21 cellular contexts compared by ENCODE assay signal in the genomic region with DNA sequence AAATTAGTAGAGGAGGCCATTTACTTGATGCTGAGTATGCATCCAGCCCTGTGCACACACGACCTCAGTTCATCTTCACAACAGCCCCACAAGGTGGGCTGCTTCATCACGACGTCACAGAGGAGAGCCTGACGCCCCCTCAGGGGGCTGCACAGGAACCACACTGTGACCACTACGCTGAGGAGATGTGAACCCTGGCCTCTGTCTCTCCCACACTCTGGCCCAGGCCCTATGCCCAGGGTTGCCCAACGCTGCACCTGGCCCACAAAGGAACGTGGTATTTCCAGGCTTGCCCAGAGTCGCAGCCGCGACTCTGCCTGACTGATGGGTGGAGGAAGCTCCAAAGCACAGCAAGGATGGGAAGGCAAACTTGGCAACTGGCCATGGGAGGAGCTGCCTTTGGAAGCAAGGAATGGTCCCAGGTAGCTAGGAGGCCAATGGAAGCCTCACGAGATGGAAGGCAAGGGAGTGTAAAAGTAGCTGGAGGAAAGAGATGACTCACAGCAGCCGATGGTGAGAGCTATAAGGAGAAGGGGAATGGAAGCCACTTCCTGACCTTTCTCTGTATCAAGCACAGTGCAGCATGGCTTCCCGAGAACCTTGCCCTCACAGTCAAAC.
DNase-seq lines count a peak whose midpoint lies in the region; ATAC-seq and TF ChIP-seq lines count a peak whose summit lies in the region.
"Had no signal": no experiment of that assay in that cellular context is flagged by ENCODE, and none has a peak within 500 bp of the region (broad histone marks: within the 10 kb centered on the region; RNA-seq: fewer than 3 reads in every experiment).

No MANE protein-coding gene starts in this region.

- ATAC-seq in GM18505 (IDR thresholded peaks at IDR 0.05; ENCODE audit: unreplicated experiment) (no peak), GM21786 (IDR thresholded peaks at IDR 0.05; ENCODE audit: unreplicated experiment) (no peak)

- no peaks in the 10 kb centered on the region for H3K27me3 ChIP-seq in right atrium auricular region

- H3K27ac ChIP-seq in RWPE1 (peak overlapping the region; percentile 64), right atrium auricular region (no peak overlapping the region)
- H3K27ac ChIP-seq: SJSA1 had no signal

- H3K4me1 ChIP-seq in right atrium auricular region: peaks cover 0 to 9% of the 10 kb centered on the region in 2 donors
- H3K4me1 ChIP-seq: Caco-2 had no signal

- in situ Hi-C loops in G401 (cut with HindIII; ENCODE audit: low sequenced_read_pairs): no loop called here

- H3K36me3 ChIP-seq in right atrium auricular region: no peaks in the 10 kb centered on the region
- H3K36me3 ChIP-seq: SJSA1 had no signal

- TF ChIP-seq CTCF in RWPE1 (conservative IDR thresholded peaks at IDR 0.05; ENCODE audit: low read depth) (no peak), fibroblast of mammary gland (conservative IDR thresholded peaks at IDR 0.05; ENCODE audit: control insufficient read depth, insufficient read depth, low read depth, low read length) (no peak), right atrium auricular region (IDR thresholded peaks at IDR 0.05) (no peak)

- no peaks in the 10 kb centered on the region for H3K9me3 ChIP-seq in right atrium auricular region
- H3K9me3 ChIP-seq: Caco-2, SJSA1 had no signal

- TF ChIP-seq POLR2A in GM18505 (IDR thresholded peaks at IDR 0.05; ENCODE audit: borderline replicate concordance, extremely low read depth, insufficient read depth, insufficient read length): no peak

- CTCF ChIA-PET in RWPE1 (lab: Yijun Ruan, JAX): interaction anchor here (0.5 kb wide), 1 partner anchor 175 kb away, joined by 5 read pairs; no protein-coding TSS in a partner anchor

- POLR2A ChIA-PET in RWPE1 (lab: Yijun Ruan, JAX; ENCODE audit: low non-redundant PET): no interaction called here

- peak; percentile 10 for DNase-seq in Daoy (ENCODE audit: low read depth)
- peak; percentile 41 for DNase-seq in G401 (ENCODE audit: low spot score)
- DNase-seq in RWPE1 (ENCODE audit: low spot score): peak; percentile 17
- DNase-seq in fibroblast of mammary gland (ENCODE audit: low read depth): peak; percentile 12
- no peak for DNase-seq in activated naive CD4-positive, alpha-beta T cell (lab: John Stamatoyannopoulos, UW)
- DNase-seq in right atrium auricular region (ENCODE audit: low spot score): no peak
- DNase-seq: Caco-2; CD4-positive, CD25-positive, alpha-beta regulatory T cell; DMS153; GOT3; Kasumi-1; NCI-H1417; NCI-H187 treated with DMSO at 0.1 percent for 48 hours; NCI-H526 treated with DMSO at 0.1 percent for 48 hours; NK-92 treated with Interleukin-12 subunit alpha and Interleukin-12 subunit beta, amount 100 ng/mL, for 24 hours; OCI-M1; RPMI8226; SW 1271 had no signal

- H3K4me3 ChIP-seq in fibroblast of mammary gland (ENCODE audit: control insufficient read depth, low read depth, low read length) (no peak overlapping the region), right atrium auricular region (no peak overlapping the region)
- H3K4me3 ChIP-seq: SJSA1 had no signal

Comparison
In these comparisons a context has a peak if more than half of its experiments do, and no peak if none do; other contexts are left out.
1. DNase-seq: peak in Daoy (single experiment), G401 (single experiment), RWPE1 (single experiment) and fibroblast of mammary gland (single experiment); none in activated naive CD4-positive, alpha-beta T cell (0 of 4) and right atrium auricular region (single experiment).